In the genomic region with DNA sequence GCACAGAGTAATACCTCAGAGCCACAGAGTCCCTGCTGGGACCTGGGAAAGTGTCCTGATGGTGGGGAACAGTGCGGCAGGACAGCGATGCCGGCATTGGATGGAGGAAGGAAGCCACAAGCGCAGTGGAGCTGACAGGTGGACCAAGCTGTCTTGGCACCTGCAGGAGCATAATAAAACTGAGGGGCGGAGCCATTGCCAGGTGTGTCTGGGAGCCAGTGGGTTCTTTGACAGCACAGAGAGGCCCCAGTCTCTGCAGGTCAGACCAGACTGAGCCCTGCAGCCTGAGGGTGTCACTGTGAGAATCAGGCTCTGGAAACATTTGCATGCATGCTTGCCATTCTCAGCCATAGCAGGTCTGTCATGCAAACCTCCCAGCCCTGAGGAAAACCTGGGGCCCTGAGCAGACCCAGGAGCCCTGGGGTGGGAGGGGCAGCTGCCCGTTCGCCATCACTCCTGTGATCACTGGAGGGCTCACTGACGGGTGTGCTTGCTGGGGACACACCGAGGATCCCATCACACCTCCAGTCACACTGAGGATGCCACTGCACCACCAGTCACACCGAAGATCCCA, we compare ENCODE assay signal across 25 cellular contexts.
DNase-seq lines count a peak whose midpoint lies in the region; ATAC-seq lines count a peak whose summit lies in the region.
"Had no signal": no experiment of that assay in that cellular context is flagged by ENCODE, and none has a peak within 500 bp of the region (broad histone marks: within the 10 kb centered on the region; RNA-seq: fewer than 3 reads in every experiment).

No MANE protein-coding gene starts in this region.

- peak in 2 of 3 experiments; percentile 0 to 23 for DNase-seq in NCI-H1417 (lab: John Stamatoyannopoulos, UW)
- no peak for DNase-seq in NCI-H1417 treated with DMSO at 0.1 percent for 48 hours (lab: John Stamatoyannopoulos, UW)
- DNase-seq in cardiac septum (ENCODE audit: low spot score), result peak; percentile 76
- DNase-seq in Right ventricle myocardium inferior (ENCODE audit: missing footprints), result no peak
- DNase-seq in left lobe of liver (ENCODE audit: low spot score), result peak; percentile 35
- DNase-seq: activated CD4-positive, alpha-beta T cell treated with anti-CD3 and anti-CD28 coated beads, Interleukin-2, amount 10 ng/mL, durations not matched to agents 24 days and 14 days; foreskin keratinocyte; KG1; kidney; lower lobe of right lung; MG63; NCI-H1436 treated with DMSO at 0.1 percent for 48 hours; NK-92 treated with Interleukin-12 subunit alpha and Interleukin-12 subunit beta, amount 100 ng/mL, for 24 hours; ovary; SIG-M5; spleen; stimulated activated CD4-positive, alpha-beta T cell treated with anti-CD3 and anti-CD28 coated beads, Interleukin-2, amount 100 ng/mL, for 48 hours; SW 1271; T-helper 9 cell had no signal

- intact Hi-C loops in cardiac septum (cut with DNase I), result no loop called here
- intact Hi-C loops in Right ventricle myocardium inferior (cut with DNase I), result no loop called here

- no peak for ATAC-seq in Right ventricle myocardium inferior
- no peak for ATAC-seq in left lobe of liver
- ATAC-seq in HG03159 (IDR thresholded peaks at IDR 0.05; ENCODE audit: unreplicated experiment), result no peak
- ATAC-seq in GM18868 (IDR thresholded peaks at IDR 0.05; ENCODE audit: unreplicated experiment), result no peak
- no peak for ATAC-seq in GM19328 (IDR thresholded peaks at IDR 0.05; ENCODE audit: unreplicated experiment)
- ATAC-seq: activated T-helper 17 cell treated with anti-CD3 and anti-CD28 coated beads, Interleukin-2, amount 50 U/mL, for 72 hours; esophagus mucosa; foreskin keratinocyte; heart left ventricle; lower lobe of right lung had no signal

Comparison
In these comparisons a context has a peak if more than half of its experiments do, and no peak if none do; other contexts are left out.
1. DNase-seq: peak in NCI-H1417 (2 of 3), cardiac septum (single experiment) and left lobe of liver (single experiment); none in NCI-H1417 treated with DMSO at 0.1 percent for 48 hours (single experiment) and Right ventricle myocardium inferior (single experiment).